ENCODE assay signal across 18 cellular contexts in the genomic region with DNA sequence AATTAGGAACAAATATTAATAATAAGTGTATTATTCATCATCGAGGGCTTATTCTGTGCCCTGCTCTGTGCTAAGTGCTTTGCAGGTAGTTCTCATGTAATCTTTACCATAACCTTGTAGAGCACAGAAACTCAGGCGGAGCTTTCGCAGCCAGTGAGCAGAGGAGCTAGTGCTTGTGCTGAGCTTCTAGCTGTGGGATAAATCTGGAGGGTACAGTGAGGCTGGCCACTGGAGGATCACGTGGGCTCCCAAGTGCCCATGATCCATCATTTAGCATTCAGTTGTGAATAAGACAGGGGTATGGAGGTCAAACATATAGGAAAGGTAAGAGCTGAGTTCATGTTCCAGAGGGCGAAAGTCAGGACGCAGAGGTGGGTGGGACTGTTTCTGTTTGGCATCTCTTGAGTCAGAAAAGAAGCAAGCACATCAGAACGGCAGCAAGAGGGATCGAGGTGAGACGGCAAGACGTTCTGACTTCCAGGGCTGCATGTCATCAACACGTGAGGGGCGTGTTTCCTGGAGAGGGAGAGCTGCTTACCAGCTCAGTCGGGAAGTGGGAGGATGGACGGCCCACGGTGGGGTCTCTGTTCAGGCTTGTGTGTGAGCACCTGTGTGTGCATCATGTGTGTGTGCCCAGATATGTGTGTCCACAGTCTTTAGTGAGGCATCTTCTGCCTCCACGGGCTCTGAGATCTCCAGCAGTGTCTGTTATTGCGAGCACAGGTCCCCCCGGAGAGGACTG. TPM values are rescaled to one million over a fixed set of nuclear protein-coding genes. Genes with fewer than 3 reads are reported as not detected.
DNase-seq lines count a peak whose midpoint lies in the region; TF ChIP-seq lines count a peak whose summit lies in the region.
"Had no signal": no experiment of that assay in that cellular context is flagged by ENCODE, and none has a peak within 500 bp of the region (broad histone marks: within the 10 kb centered on the region; RNA-seq: fewer than 3 reads in every experiment).

No MANE protein-coding gene starts in this region.

- no peaks in the 10 kb centered on the region for H3K9me3 ChIP-seq in GM23248 (ENCODE audit: low read depth)
- H3K9me3 ChIP-seq in adrenal gland (replicated peaks in 1 of 3), result no peaks in the 10 kb centered on the region
- no peaks in the 10 kb centered on the region for H3K9me3 ChIP-seq in esophagus squamous epithelium
- H3K9me3 ChIP-seq in HAP-1, result no peaks in the 10 kb centered on the region

- no peaks in the 10 kb centered on the region for H4K20me1 ChIP-seq in GM23248 (ENCODE audit: insufficient read depth)

- H3K4me3 ChIP-seq in GM23248 (no peak overlapping the region), adrenal gland (no peak overlapping the region), esophagus squamous epithelium (no peak overlapping the region), HAP-1 (no peak overlapping the region)
- H3K4me3 ChIP-seq: smooth muscle cell had no signal

- H3K4me1 ChIP-seq in GM23248 (ENCODE audit: insufficient read depth), result peaks cover 56% of the 10 kb centered on the region
- peaks cover 5 to 26% of the 10 kb centered on the region in 2 donors for H3K4me1 ChIP-seq in adrenal gland (replicated peaks in 1 of 2)
- H3K4me1 ChIP-seq in esophagus squamous epithelium, result peaks cover 23 to 65% (median 26%) of the 10 kb centered on the region in 3 donors
- H3K4me1 ChIP-seq in HAP-1, result no peaks in the 10 kb centered on the region

- H3K27me3 ChIP-seq in GM23248 (replicated peaks; ENCODE audit: insufficient read depth) (no peaks in the 10 kb centered on the region), adrenal gland (no peaks in the 10 kb centered on the region), esophagus squamous epithelium (peaks cover 0 to 11% (median 0%) of the 10 kb centered on the region in 4 donors), HAP-1 (ENCODE audit: low read depth) (peaks cover 21% of the 10 kb centered on the region)

- H3K79me2 ChIP-seq in GM23248 (ENCODE audit: insufficient read depth), result no peaks in the 10 kb centered on the region

- H3K9ac ChIP-seq in GM23248, result no peak overlapping the region

- H3K9me2 ChIP-seq in GM23248 (ENCODE audit: insufficient read depth), result no peaks in the 10 kb centered on the region

- TF ChIP-seq POLR2A in adrenal gland (IDR thresholded peaks at IDR 0.05) (no peak), esophagus squamous epithelium (IDR thresholded peaks at IDR 0.05) (no peak)

- intact Hi-C loops in adrenal gland (cut with DNase I) (no loop called here), esophagus squamous epithelium (cut with DNase I) (no loop called here), posterior vena cava (cut with DNase I) (no loop called here)

- no peak overlapping the region for H2AFZ ChIP-seq in GM23248

- peak; percentile 36 for DNase-seq in GM23248
- peak in 2 of 7 donors; percentile 4 to 13 for DNase-seq in adrenal gland
- no peak for DNase-seq in esophagus squamous epithelium (lab: John Stamatoyannopoulos, UW)
- peak; percentile 66 for DNase-seq in posterior vena cava (ENCODE audit: low spot score)
- DNase-seq in SIG-M5 treated with dmso at 0.1 percent for 504 hours (lab: John Stamatoyannopoulos, UW; ENCODE audit: unreplicated experiment), result no peak
- DNase-seq in NCI-H748 (lab: John Stamatoyannopoulos, UW; ENCODE audit: unreplicated experiment), result no peak
- DNase-seq in DMS53 (lab: John Stamatoyannopoulos, UW), result no peak
- DNase-seq in HAP-1 (ENCODE audit: low spot score in 2 of 2), result no peak
- DNase-seq: activated CD4-positive, alpha-beta T cell treated with anti-CD3 and anti-CD28 coated beads, Interleukin-2, amount 10 ng/mL, durations not matched to agents 7 days and 5 days; activated effector memory CD4-positive, alpha-beta T cell treated with anti-CD3 and anti-CD28 coated beads, Interleukin-2, amount 50 U/mL, for 16 hours; amniotic stem cell; NCI-H82; nephron progenitor cell; stimulated activated CD4-positive, alpha-beta T cell treated with anti-CD3 and anti-CD28 coated beads, Interleukin-4, amount 100 ng/mL, for 4 hours; stimulated activated naive CD8-positive, alpha-beta T cell treated with anti-CD3 and anti-CD28 coated beads, Interleukin-15, amount 100 ng/mL, for 72 hours had no signal

- WGBS in GM23248 (ENCODE audit: low coverage in 1 of 2, low lambda C conversion rate in 2 of 2, missing lambda C conversion rate in 2 of 2), 2 experiments, result 65% methylated on average over 18 of the region's 18 CpGs
- WGBS in adrenal gland, 4 donors, result 72 to 87% (median 80%) methylated on average over 15 to 18 of the region's 18 CpGs
- 31 to 44% methylated on average over 18 of the region's 18 CpGs for WGBS in esophagus squamous epithelium, 2 donors

- no peak overlapping the region for H3K27ac ChIP-seq in GM23248
- peak overlapping the region in 3 of 5 donors; percentile 56 to 80 (median 57) for H3K27ac ChIP-seq in adrenal gland
- peak overlapping the region in 3 of 4 donors; percentile 48 to 74 (median 48) for H3K27ac ChIP-seq in esophagus squamous epithelium

- TF ChIP-seq CTCF in adrenal gland (IDR thresholded peaks at IDR 0.05) (no peak), esophagus squamous epithelium (IDR thresholded peaks at IDR 0.05) (no peak)

- peaks cover 26% of the 10 kb centered on the region for H3F3A ChIP-seq in GM23248 (ENCODE audit: insufficient read depth)

- H3K36me3 ChIP-seq in GM23248 (ENCODE audit: low read depth) (no peaks in the 10 kb centered on the region), adrenal gland (replicated peaks in 1 of 2) (no peaks in the 10 kb centered on the region), esophagus squamous epithelium (no peaks in the 10 kb centered on the region), HAP-1 (replicated peaks) (no peaks in the 10 kb centered on the region)

- no peak overlapping the region for H3K4me2 ChIP-seq in GM23248 (ENCODE audit: unreplicated experiment)
- H3K4me2 ChIP-seq: smooth muscle cell had no signal

- in situ Hi-C loops in GM23248 (cut with MboI), result no loop called here
- in situ Hi-C loops in HAP-1 (cut with MboI; ENCODE audit: low sequenced_read_pairs), result no loop called here

RNA-seq across cellular contexts. Expression of gene KRT80, which starts 16.8 kb away (rescaled TPM):
- total RNA-seq in GM23248 (2014; rRNA removed; shearing (Covaris generic)), result 0.38 and 0.65 TPM in 2 replicates
- 1.3 TPM in 2 replicates for polyA plus RNA-seq in GM23248 (2016; fragmentation: Nextera tagmentation; extraction: Ambion mirVana)
- total RNA-seq in adrenal gland, result 10 to 100 TPM in 1 of 8 donors, 1 to 10 TPM in 6, under 1 TPM in 1; 0.95 to 14.6 (median 6.3) TPM
- 1 to 10 TPM; 1.8 to 8.8 (median 2.5) TPM for polyA plus RNA-seq in adrenal gland
- 10 to 100 TPM; 11.4 to 39.6 (median 16.5) TPM for total RNA-seq in esophagus squamous epithelium
- under 1 TPM; 0.19 to 0.48 TPM for total RNA-seq in posterior vena cava
- total RNA-seq: activated CD4-positive, alpha-beta T cell treated with anti-CD3 and anti-CD28 coated beads, Interleukin-2, amount 10 ng/mL, durations not matched to agents 7 days and 5 days; OCI-LY7 had no signal

RNA-seq across cellular contexts. Expression of gene KRT7, which starts 24.4 kb away (rescaled TPM):
- 5.7 and 11.0 TPM in 2 replicates for total RNA-seq in GM23248 (2014; rRNA removed; shearing (Covaris generic))
- polyA plus RNA-seq in GM23248 (2016; fragmentation: Nextera tagmentation; extraction: Ambion mirVana), result 14.4 and 17.4 TPM in 2 replicates
- total RNA-seq in adrenal gland, result 10 to 100 TPM in 2 of 8 donors, 1 to 10 TPM in 6; 1.3 to 13.5 (median 8.4) TPM
- polyA plus RNA-seq in adrenal gland, result 10 to 100 TPM in 2 of 3 donors, 1 to 10 TPM in 1; 2.1 to 34.8 (median 12.1) TPM
- 100 to 1,000 TPM in 1 of 4 donors, 10 to 100 TPM in 3; 18.7 to 118 (median 64.4) TPM for total RNA-seq in esophagus squamous epithelium
- total RNA-seq in posterior vena cava, result 1 to 10 TPM; 4.1 to 6.8 TPM
- total RNA-seq: OCI-LY7, SK-MEL-5 had no signal

Comparison
In these comparisons a context has a peak if more than half of its experiments do, and no peak if none do; other contexts are left out.
1. DNase-seq: peak in GM23248 (single experiment) and posterior vena cava (single experiment); none in esophagus squamous epithelium (single experiment), SIG-M5 treated with dmso at 0.1 percent for 504 hours (single experiment), NCI-H748 (single experiment), DMS53 (single experiment) and HAP-1 (0 of 2).